In the genomic region with DNA sequence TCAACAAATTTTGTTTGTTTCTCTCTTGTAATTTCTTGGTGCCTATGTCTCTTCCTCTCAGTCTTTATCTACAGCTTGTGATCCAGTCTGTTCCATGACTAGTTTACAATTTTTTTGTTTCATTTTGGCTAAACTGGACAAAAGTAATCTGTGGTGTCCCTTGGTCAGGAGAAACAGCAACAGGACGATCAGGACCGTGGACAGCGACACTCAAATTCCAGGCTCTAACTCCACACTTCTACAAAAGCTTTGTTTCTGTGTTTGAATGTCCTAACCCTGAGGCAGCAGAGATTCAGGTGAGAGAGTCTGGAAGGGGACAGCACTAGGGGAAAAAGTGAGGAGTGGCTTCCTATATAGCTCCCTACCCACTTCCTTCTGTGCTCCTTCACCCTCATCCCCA, we compare ENCODE assay signal across 11 cellular contexts.
A peak's percentile ranks its signal among the peaks of the same experiment; 100 is the strongest.
DNase-seq lines count a peak whose midpoint lies in the region; ATAC-seq, FAIRE-seq and TF ChIP-seq lines count a peak whose summit lies in the region.
"Had no signal": no experiment of that assay in that cellular context is flagged by ENCODE, and none has a peak within 500 bp of the region (broad histone marks: within the 10 kb centered on the region; RNA-seq: fewer than 3 reads in every experiment).

No MANE protein-coding gene starts in this region.

- ATAC-seq in heart right ventricle, result no peak
- ATAC-seq in Right ventricle myocardium superior (ENCODE audit: poor library complexity), result no peak

- FAIRE-seq in urothelium cell line (lab: Jason Lieb, UNC), result no peak
- no peak for FAIRE-seq in small intestine (lab: Jason Lieb, UNC)

- no peak for TF ChIP-seq POLR2A in spleen (IDR thresholded peaks at IDR 0.05)

- in situ Hi-C loops in G401 (cut with HindIII; ENCODE audit: low sequenced_read_pairs), result no loop called here

- H3K27me3 ChIP-seq in heart right ventricle (no peaks in the 10 kb centered on the region), spleen (replicated peaks in 1 of 7) (no peaks in the 10 kb centered on the region), small intestine (ENCODE audit: control insufficient read depth in 2 of 2, insufficient read depth in 2 of 2, low read length in 2 of 2) (no peaks in the 10 kb centered on the region)
- H3K27me3 ChIP-seq: ovary had no signal

- H3K27ac ChIP-seq in heart right ventricle (no peak overlapping the region), spleen (no peak overlapping the region), small intestine (ENCODE audit: low read depth in 1 of 2, low read length in 1 of 2) (no peak overlapping the region)
- H3K27ac ChIP-seq: ovary had no signal

- intact Hi-C loops in heart right ventricle (cut with DNase I) (no loop called here), Right ventricle myocardium superior (cut with DNase I) (no loop called here), spleen (cut with DNase I; ENCODE audit: low total_unique reads) (no loop called here)

- DNase-seq in heart right ventricle, result peak; percentile 3 to 13
- DNase-seq in Right ventricle myocardium superior, result no peak
- peak; percentile 8 for DNase-seq in RPMI7951 (ENCODE audit: low read depth)
- peak; percentile 0 for DNase-seq in fibroblast of the conjunctiva (ENCODE audit: low read depth)
- DNase-seq in urothelium cell line (ENCODE audit: low spot score), result peak; percentile 57
- DNase-seq in spleen, result no peak
- DNase-seq in G401 (ENCODE audit: low spot score), result no peak
- no peak for DNase-seq in small intestine
- DNase-seq: activated T-cell treated with anti-CD3 and anti-CD28 coated beads for 4 hours, COR-L47 had no signal

- no peaks in the 10 kb centered on the region for H3K4me1 ChIP-seq in heart right ventricle
- no peaks in the 10 kb centered on the region for H3K4me1 ChIP-seq in spleen
- no peaks in the 10 kb centered on the region for H3K4me1 ChIP-seq in small intestine (ENCODE audit: control insufficient read depth in 2 of 2, insufficient read depth in 1 of 2, low read depth in 1 of 2, low read length in 1 of 2)

- H3K36me3 ChIP-seq in heart right ventricle (no peaks in the 10 kb centered on the region), spleen (no peaks in the 10 kb centered on the region), small intestine (ENCODE audit: control insufficient read depth in 2 of 2, insufficient read depth in 2 of 2, low read length in 2 of 2) (no peaks in the 10 kb centered on the region)
- H3K36me3 ChIP-seq: ovary had no signal

- TF ChIP-seq CTCF in heart right ventricle (IDR thresholded peaks at IDR 0.05) (no peak), spleen (IDR thresholded peaks at IDR 0.05 in 8 of 11, conservative IDR thresholded peaks at IDR 0.05 in 3 of 11) (no peak)

- H3K4me3 ChIP-seq in heart right ventricle (no peak overlapping the region), spleen (no peak overlapping the region), small intestine (ENCODE audit: low read depth in 1 of 2, low read length in 2 of 2) (no peak overlapping the region)
- H3K4me3 ChIP-seq: ovary had no signal

- H3K9me3 ChIP-seq in heart right ventricle (peaks cover 0 to 23% (median 6%) of the 10 kb centered on the region in 11 donors), spleen (peaks cover 0 to 27% (median 14%) of the 10 kb centered on the region in 8 donors), small intestine (ENCODE audit: control insufficient read depth, low read depth) (no peaks in the 10 kb centered on the region)
- H3K9me3 ChIP-seq: ovary had no signal

- 7% methylated on average over 3 of the region's 3 CpGs for WGBS in heart right ventricle, 2 donors
- WGBS in spleen, 5 donors, result 26 to 47% (median 31%) methylated on average over 3 of the region's 3 CpGs
- 10 to 31% (median 12%) methylated on average over 3 of the region's 3 CpGs for WGBS in small intestine, 3 donors

Comparison
In these comparisons a context has a peak if more than half of its experiments do, and no peak if none do; other contexts are left out.
1. DNase-seq: peak in heart right ventricle (2 of 2), RPMI7951 (single experiment), fibroblast of the conjunctiva (single experiment) and urothelium cell line (single experiment); none in Right ventricle myocardium superior (single experiment), spleen (single experiment), G401 (single experiment) and small intestine (single experiment).